18 cellular contexts compared by ENCODE assay signal in the genomic region with DNA sequence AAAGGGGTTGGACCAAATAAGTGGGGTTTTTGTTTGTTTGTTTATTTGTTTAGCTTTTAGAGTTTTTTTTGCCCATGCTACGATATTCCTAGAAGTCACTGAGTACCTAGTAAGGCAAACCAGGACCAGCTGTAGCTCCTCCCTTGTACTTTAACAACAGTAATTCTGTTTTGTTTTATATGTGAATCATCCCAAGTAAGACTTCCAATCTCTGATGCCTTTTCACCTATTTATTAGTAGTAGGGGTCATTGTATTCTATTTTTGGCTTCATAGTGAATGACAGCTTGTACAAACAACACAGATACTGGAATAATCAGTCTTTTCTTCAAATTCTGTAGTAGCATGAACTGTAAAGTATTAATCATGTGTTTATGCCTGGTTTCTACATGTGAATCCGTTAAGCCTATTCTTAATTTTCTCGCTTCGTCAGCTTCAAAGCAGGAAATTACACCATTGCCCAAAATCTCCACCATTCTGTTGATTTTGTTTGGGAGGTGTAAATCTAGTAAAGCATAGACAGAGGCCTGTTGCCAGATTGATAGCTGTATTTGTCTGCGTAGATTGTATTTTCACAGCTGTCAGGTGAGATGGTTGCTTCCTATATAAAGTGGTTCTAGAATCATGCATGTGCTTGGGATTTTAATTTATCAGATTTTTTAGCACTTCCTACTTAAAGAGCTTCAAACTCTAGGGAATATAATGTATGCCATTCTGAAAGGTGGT.
A peak's percentile ranks its signal among the peaks of the same experiment; 100 is the strongest.
DNase-seq lines count a peak whose midpoint lies in the region; ATAC-seq, FAIRE-seq and TF ChIP-seq lines count a peak whose summit lies in the region.
"Had no signal": no experiment of that assay in that cellular context is flagged by ENCODE, and none has a peak within 500 bp of the region (broad histone marks: within the 10 kb centered on the region; RNA-seq: fewer than 3 reads in every experiment).

No MANE protein-coding gene starts in this region.

- no peak for FAIRE-seq in pancreas (lab: Jason Lieb, UNC)
- FAIRE-seq: GM12878, GM18507 had no signal

- ATAC-seq in pancreas (peak; percentile 32 to 70 (median 56)), GM18498 (IDR thresholded peaks at IDR 0.05; ENCODE audit: unreplicated experiment) (no peak)
- ATAC-seq: GM12878, Right ventricle myocardium inferior, SK-N-SH treated with all-trans-retinoic acid at 6 μM for 48 hours had no signal

- H3K9me3 ChIP-seq in pancreas = no peaks in the 10 kb centered on the region
- no peaks in the 10 kb centered on the region for H3K9me3 ChIP-seq in BE2C

- no peaks in the 10 kb centered on the region for H3K36me3 ChIP-seq in pancreas
- H3K36me3 ChIP-seq in BE2C = no peaks in the 10 kb centered on the region

- intact Hi-C loops in pancreas (cut with DNase I) = no loop called here

- H3K27ac ChIP-seq in pancreas = peak overlapping the region in 2 of 4 donors; percentile 1 to 19

- TF ChIP-seq CTCF in pancreas (IDR thresholded peaks at IDR 0.05) (no peak), BE2C (IDR thresholded peaks at IDR 0.05; ENCODE audit: low read depth, low read length) (no peak)

- H3K27me3 ChIP-seq in pancreas (no peaks in the 10 kb centered on the region), BE2C (no peaks in the 10 kb centered on the region)

- H3K4me1 ChIP-seq in pancreas (peaks cover 0 to 21% (median 4%) of the 10 kb centered on the region in 3 donors), BE2C (no peaks in the 10 kb centered on the region)

- 39 to 47% methylated on average over 5 of the region's 5 CpGs for WGBS in pancreas, 2 donors

- peak; percentile 36 for DNase-seq in DMS53 treated with DMSO at 0.1 percent for 48 hours (lab: John Stamatoyannopoulos, UW; ENCODE audit: unreplicated experiment)
- DNase-seq in NCI-H69 (lab: John Stamatoyannopoulos, UW) = peak; percentile 88
- DNase-seq in dermis blood vessel endothelial cell = peak; percentile 13
- no peak for DNase-seq in pancreas
- no peak for DNase-seq in activated CD8-positive, alpha-beta memory T cell treated with anti-CD3 and anti-CD28 coated beads, Interleukin-2, amount 50 U/mL, for 48 hours
- DNase-seq in BE2C = no peak
- DNase-seq: Calu3; CD4-positive, alpha-beta T cell; DND-41; GDM1; KBM-7; NCI-H187; NCI-H446 treated with DMSO at 0.1 percent for 48 hours had no signal

- no peak overlapping the region for H3K4me3 ChIP-seq in pancreas
- no peak overlapping the region for H3K4me3 ChIP-seq in BE2C (ENCODE audit: low read depth, low read length)
- H3K4me3 ChIP-seq: GM12878 had no signal

Comparison
In these comparisons a context has a peak if more than half of its experiments do, and no peak if none do; other contexts are left out.
1. DNase-seq: peak in DMS53 treated with DMSO at 0.1 percent for 48 hours (single experiment), NCI-H69 (single experiment) and dermis blood vessel endothelial cell (single experiment); none in pancreas (0 of 6), activated CD8-positive, alpha-beta memory T cell treated with anti-CD3 and anti-CD28 coated beads, Interleukin-2, amount 50 U/mL, for 48 hours (single experiment) and BE2C (single experiment).